In genomic region chr1:87203890-87204289, GRCh38 we compare ENCODE assay signal across 14 cellular contexts.
A peak's percentile ranks its signal among the peaks of the same experiment; 100 is the strongest.
DNase-seq lines count a peak whose midpoint lies in the region; ATAC-seq, FAIRE-seq and TF ChIP-seq lines count a peak whose summit lies in the region.
"Had no signal": no experiment of that assay in that cellular context is flagged by ENCODE, and none has a peak within 500 bp of the region (broad histone marks: within the 10 kb centered on the region; RNA-seq: fewer than 3 reads in every experiment).

No MANE protein-coding gene starts in this region.

- H3K27ac Mint-ChIP-seq in GM23338 = no peak overlapping the region
- H3K27ac Mint-ChIP-seq: B cell, T-cell had no signal

- no peaks in the 10 kb centered on the region for H3K36me3 ChIP-seq in GM23338 (ENCODE audit: insufficient read depth)

- DNase-seq in AG08396 (ENCODE audit: low spot score) (peak; percentile 41), GM23338 (ENCODE audit: low spot score) (no peak), fibroblast of the aortic adventitia (ENCODE audit: low read depth) (peak; percentile 54), islet precursor cell (no peak), SHP77 (lab: John Stamatoyannopoulos, UW) (no peak), HTR-8/SVneo (ENCODE audit: insufficient read length, low spot score) (no peak), germinal center (ENCODE audit: low spot score) (no peak)
- DNase-seq: stimulated activated CD4-positive, alpha-beta T cell treated with anti-CD3 and anti-CD28 coated beads, Interleukin-4, amount 100 ng/mL, for 4 hours; stimulated activated naive CD4-positive, alpha-beta T cell; T-cell had no signal

- H3K4me1 Mint-ChIP-seq in GM23338 = peaks cover 31% of the 10 kb centered on the region

- FAIRE-seq in HTR-8/SVneo (lab: Jason Lieb, UNC) = no peak
- FAIRE-seq: islet of Langerhans had no signal

- peaks cover 7% of the 10 kb centered on the region for H3K4me1 ChIP-seq in GM23338 (ENCODE audit: insufficient read depth)

- TF ChIP-seq CTCF in GM23338 (conservative IDR thresholded peaks at IDR 0.05; ENCODE audit: low read depth in 2 of 2) (no peak), fibroblast of the aortic adventitia (IDR thresholded peaks at IDR 0.05; ENCODE audit: insufficient read depth, low read length) (no peak)

- H3K27me3 ChIP-seq in GM23338 (ENCODE audit: insufficient read depth) = no peaks in the 10 kb centered on the region

- H2AFZ ChIP-seq in GM23338 = 0 out of 2 replicates have a peak overlapping the region, but pooled peaks have one; percentile 23

- no peak overlapping the region for H3K4me3 Mint-ChIP-seq in GM23338
- H3K4me3 Mint-ChIP-seq: B cell, T-cell had no signal

- peaks cover 17% of the 10 kb centered on the region for H3K9me2 ChIP-seq in GM23338 (ENCODE audit: insufficient read depth)

- ATAC-seq in GM23338 = no peak
- ATAC-seq in SK-N-SH treated with all-trans-retinoic acid at 6 μM for 48 hours = peak; percentile 74
- ATAC-seq: esophagus mucosa, T-cell had no signal

- no peaks in the 10 kb centered on the region for H4K20me1 ChIP-seq in GM23338 (replicated peaks; ENCODE audit: insufficient read depth)

- H3K36me3 Mint-ChIP-seq in GM23338 (ENCODE audit: low read depth) = no peaks in the 10 kb centered on the region
- H3K36me3 Mint-ChIP-seq: T-cell had no signal

- H3K4me3 ChIP-seq in GM23338 = no peak overlapping the region
- no peak overlapping the region for H3K4me3 ChIP-seq in fibroblast of the aortic adventitia (ENCODE audit: low read depth, low read length)

- H3K4me2 ChIP-seq in GM23338 = no peak overlapping the region

- H3K27me3 Mint-ChIP-seq in GM23338 (ENCODE audit: insufficient read depth, low read depth, poor library complexity) = peaks cover 2% of the 10 kb centered on the region

- H3K79me2 ChIP-seq in GM23338 (replicated peaks; ENCODE audit: insufficient read depth) = no peaks in the 10 kb centered on the region

- no peaks in the 10 kb centered on the region for H3K9me3 Mint-ChIP-seq in GM23338
- H3K9me3 Mint-ChIP-seq: T-cell had no signal

- H3K27ac ChIP-seq in GM23338 (ENCODE audit: low read depth) = no peak overlapping the region

- H3F3A ChIP-seq in GM23338 (replicated peaks; ENCODE audit: low read depth) = no peaks in the 10 kb centered on the region

TF ChIP-seq in GM23338, 12 proteins besides CTCF, POLR2A, EP300 and RAD21 (continues in another document):
- TF ChIP-seq EZH2 (IDR thresholded peaks at IDR 0.05; ENCODE audit: low read depth, unreplicated experiment) (no peak), ETS1 (IDR thresholded peaks at IDR 0.05) (no peak), ZNF114 (CRISPR knock-in tag; IDR thresholded peaks at IDR 0.05) (no peak), EZH2phosphoT487 (IDR thresholded peaks at IDR 0.05; ENCODE audit: unreplicated experiment) (no peak), POLR2AphosphoS5 (IDR thresholded peaks at IDR 0.05; ENCODE audit: low read depth) (no peak), JUNB (IDR thresholded peaks at IDR 0.05; ENCODE audit: unreplicated experiment) (no peak), NANOG (IDR thresholded peaks at IDR 0.05; ENCODE audit: borderline replicate concordance) (no peak)
- TF ChIP-seq, protein P1, sequence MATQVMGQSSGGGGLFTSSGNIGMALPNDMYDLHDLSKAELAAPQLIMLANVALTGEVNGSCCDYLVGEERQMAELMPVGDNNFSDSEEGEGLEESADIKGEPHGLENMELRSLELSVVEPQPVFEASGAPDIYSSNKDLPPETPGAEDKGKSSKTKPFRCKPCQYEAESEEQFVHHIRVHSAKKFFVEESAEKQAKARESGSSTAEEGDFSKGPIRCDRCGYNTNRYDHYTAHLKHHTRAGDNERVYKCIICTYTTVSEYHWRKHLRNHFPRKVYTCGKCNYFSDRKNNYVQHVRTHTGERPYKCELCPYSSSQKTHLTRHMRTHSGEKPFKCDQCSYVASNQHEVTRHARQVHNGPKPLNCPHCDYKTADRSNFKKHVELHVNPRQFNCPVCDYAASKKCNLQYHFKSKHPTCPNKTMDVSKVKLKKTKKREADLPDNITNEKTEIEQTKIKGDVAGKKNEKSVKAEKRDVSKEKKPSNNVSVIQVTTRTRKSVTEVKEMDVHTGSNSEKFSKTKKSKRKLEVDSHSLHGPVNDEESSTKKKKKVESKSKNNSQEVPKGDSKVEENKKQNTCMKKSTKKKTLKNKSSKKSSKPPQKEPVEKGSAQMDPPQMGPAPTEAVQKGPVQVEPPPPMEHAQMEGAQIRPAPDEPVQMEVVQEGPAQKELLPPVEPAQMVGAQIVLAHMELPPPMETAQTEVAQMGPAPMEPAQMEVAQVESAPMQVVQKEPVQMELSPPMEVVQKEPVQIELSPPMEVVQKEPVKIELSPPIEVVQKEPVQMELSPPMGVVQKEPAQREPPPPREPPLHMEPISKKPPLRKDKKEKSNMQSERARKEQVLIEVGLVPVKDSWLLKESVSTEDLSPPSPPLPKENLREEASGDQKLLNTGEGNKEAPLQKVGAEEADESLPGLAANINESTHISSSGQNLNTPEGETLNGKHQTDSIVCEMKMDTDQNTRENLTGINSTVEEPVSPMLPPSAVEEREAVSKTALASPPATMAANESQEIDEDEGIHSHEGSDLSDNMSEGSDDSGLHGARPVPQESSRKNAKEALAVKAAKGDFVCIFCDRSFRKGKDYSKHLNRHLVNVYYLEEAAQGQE (IDR thresholded peaks at IDR 0.05; ENCODE audit: unreplicated experiment) = no peak

TF ChIP-seq in SK-N-SH treated with all-trans-retinoic acid at 6 μM for 48 hours, 23 proteins besides CTCF, POLR2A, EP300 and RAD21:
- TF ChIP-seq SNAI2 (CRISPR knock-in tag; IDR thresholded peaks at IDR 0.05) (no peak), ZFP30 (CRISPR knock-in tag; IDR thresholded peaks at IDR 0.05) (no peak), ESRRG (CRISPR knock-in tag; IDR thresholded peaks at IDR 0.05) (no peak), TOX (CRISPR knock-in tag; IDR thresholded peaks at IDR 0.05; ENCODE audit: borderline replicate concordance) (no peak), RARB (CRISPR knock-in tag; IDR thresholded peaks at IDR 0.05) (no peak), OSR1 (CRISPR knock-in tag; IDR thresholded peaks at IDR 0.05) (no peak), GLIS3 (CRISPR knock-in tag; IDR thresholded peaks at IDR 0.05) (no peak), ISL1 (CRISPR knock-in tag; IDR thresholded peaks at IDR 0.05) (no peak), CSDC2 (CRISPR knock-in tag; IDR thresholded peaks at IDR 0.05) (no peak), PPARA (CRISPR knock-in tag; IDR thresholded peaks at IDR 0.05; ENCODE audit: borderline replicate concordance) (no peak)
- TF ChIP-seq, protein P2, sequence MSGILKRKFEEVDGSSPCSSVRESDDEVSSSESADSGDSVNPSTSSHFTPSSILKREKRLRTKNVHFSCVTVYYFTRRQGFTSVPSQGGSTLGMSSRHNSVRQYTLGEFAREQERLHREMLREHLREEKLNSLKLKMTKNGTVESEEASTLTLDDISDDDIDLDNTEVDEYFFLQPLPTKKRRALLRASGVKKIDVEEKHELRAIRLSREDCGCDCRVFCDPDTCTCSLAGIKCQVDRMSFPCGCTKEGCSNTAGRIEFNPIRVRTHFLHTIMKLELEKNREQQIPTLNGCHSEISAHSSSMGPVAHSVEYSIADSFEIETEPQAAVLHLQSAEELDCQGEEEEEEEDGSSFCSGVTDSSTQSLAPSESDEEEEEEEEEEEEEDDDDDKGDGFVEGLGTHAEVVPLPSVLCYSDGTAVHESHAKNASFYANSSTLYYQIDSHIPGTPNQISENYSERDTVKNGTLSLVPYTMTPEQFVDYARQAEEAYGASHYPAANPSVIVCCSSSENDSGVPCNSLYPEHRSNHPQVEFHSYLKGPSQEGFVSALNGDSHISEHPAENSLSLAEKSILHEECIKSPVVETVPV (CRISPR knock-in tag; IDR thresholded peaks at IDR 0.05) = no peak
- TF ChIP-seq, protein P3, sequence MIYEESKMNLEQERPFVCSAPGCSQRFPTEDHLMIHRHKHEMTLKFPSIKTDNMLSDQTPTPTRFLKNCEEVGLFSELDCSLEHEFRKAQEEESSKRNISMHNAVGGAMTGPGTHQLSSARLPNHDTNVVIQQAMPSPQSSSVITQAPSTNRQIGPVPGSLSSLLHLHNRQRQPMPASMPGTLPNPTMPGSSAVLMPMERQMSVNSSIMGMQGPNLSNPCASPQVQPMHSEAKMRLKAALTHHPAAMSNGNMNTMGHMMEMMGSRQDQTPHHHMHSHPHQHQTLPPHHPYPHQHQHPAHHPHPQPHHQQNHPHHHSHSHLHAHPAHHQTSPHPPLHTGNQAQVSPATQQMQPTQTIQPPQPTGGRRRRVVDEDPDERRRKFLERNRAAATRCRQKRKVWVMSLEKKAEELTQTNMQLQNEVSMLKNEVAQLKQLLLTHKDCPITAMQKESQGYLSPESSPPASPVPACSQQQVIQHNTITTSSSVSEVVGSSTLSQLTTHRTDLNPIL (CRISPR knock-in tag; IDR thresholded peaks at IDR 0.05; ENCODE audit: low read depth) = no peak
- TF ChIP-seq, protein P4, sequence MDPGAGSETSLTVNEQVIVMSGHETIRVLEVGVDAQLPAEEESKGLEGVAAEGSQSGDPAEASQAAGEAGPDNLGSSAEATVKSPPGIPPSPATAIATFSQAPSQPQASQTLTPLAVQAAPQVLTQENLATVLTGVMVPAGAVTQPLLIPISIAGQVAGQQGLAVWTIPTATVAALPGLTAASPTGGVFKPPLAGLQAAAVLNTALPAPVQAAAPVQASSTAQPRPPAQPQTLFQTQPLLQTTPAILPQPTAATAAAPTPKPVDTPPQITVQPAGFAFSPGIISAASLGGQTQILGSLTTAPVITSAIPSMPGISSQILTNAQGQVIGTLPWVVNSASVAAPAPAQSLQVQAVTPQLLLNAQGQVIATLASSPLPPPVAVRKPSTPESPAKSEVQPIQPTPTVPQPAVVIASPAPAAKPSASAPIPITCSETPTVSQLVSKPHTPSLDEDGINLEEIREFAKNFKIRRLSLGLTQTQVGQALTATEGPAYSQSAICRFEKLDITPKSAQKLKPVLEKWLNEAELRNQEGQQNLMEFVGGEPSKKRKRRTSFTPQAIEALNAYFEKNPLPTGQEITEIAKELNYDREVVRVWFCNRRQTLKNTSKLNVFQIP (CRISPR knock-in tag; IDR thresholded peaks at IDR 0.05; ENCODE audit: borderline replicate concordance, low read depth) = no peak

Comparison
In these comparisons a context has a peak if more than half of its experiments do, and no peak if none do; other contexts are left out.
1. DNase-seq: peak in AG08396 (single experiment) and fibroblast of the aortic adventitia (single experiment); none in GM23338 (single experiment), islet precursor cell (single experiment), SHP77 (0 of 2), HTR-8/SVneo (single experiment) and germinal center (single experiment).